Comparison of ENCODE assay signal across 21 cellular contexts in genomic region chr3:101992861-101993260, GRCh38.
"Had no signal": no experiment of that assay in that cellular context is flagged by ENCODE, and none has a peak within 500 bp of the region (broad histone marks: within the 10 kb centered on the region; RNA-seq: fewer than 3 reads in every experiment).

No MANE protein-coding gene starts in this region.

- H3K27ac Mint-ChIP-seq: activated naive CD4-positive, alpha-beta T cell treated with anti-CD3 and anti-CD28 coated beads, Interleukin-2, amount 50 U/mL, for 24 hours; activated T-cell treated with anti-CD3 and anti-CD28 coated beads, Interleukin-2, amount 50 U/mL, for 24 hours; effector memory CD8-positive, alpha-beta T cell; memory B cell; natural killer cell treated with Interleukin-12 subunit alpha and Interleukin-12 subunit beta and Interleukin-15 and Interleukin-18, amount 100 ng/mL, for 72 hours; progenitor cell of endocrine pancreas; T-cell had no signal

- H3K9me3 Mint-ChIP-seq: activated naive CD4-positive, alpha-beta T cell treated with anti-CD3 and anti-CD28 coated beads, Interleukin-2, amount 50 U/mL, for 24 hours; activated T-cell treated with anti-CD3 and anti-CD28 coated beads, Interleukin-2, amount 50 U/mL, for 24 hours; effector memory CD8-positive, alpha-beta T cell; memory B cell; natural killer cell treated with Interleukin-12 subunit alpha and Interleukin-12 subunit beta and Interleukin-15 and Interleukin-18, amount 100 ng/mL, for 72 hours; T-cell had no signal

- H3K36me3 ChIP-seq: adrenal gland, brain microvascular endothelial cell, left ventricle myocardium inferior, upper lobe of left lung had no signal

- H3K27me3 ChIP-seq: adrenal gland, brain microvascular endothelial cell, upper lobe of left lung had no signal

- H3K4me2 ChIP-seq: SK-N-SH had no signal

- H3K27me3 Mint-ChIP-seq: activated naive CD4-positive, alpha-beta T cell treated with anti-CD3 and anti-CD28 coated beads, Interleukin-2, amount 50 U/mL, for 24 hours; activated T-cell treated with anti-CD3 and anti-CD28 coated beads, Interleukin-2, amount 50 U/mL, for 24 hours; memory B cell; progenitor cell of endocrine pancreas had no signal

- H3K27ac ChIP-seq: adrenal gland, brain microvascular endothelial cell, left ventricle myocardium inferior, upper lobe of left lung had no signal

- H3K9ac ChIP-seq: SK-N-SH had no signal

- H3K9me3 ChIP-seq: adrenal gland, left ventricle myocardium inferior, SK-N-SH, upper lobe of left lung had no signal

- H3K4me3 ChIP-seq: adrenal gland, left ventricle myocardium inferior, upper lobe of left lung had no signal

- H3K4me1 ChIP-seq: adrenal gland, left ventricle myocardium inferior had no signal

- H3K4me3 Mint-ChIP-seq: activated naive CD4-positive, alpha-beta T cell treated with anti-CD3 and anti-CD28 coated beads, Interleukin-2, amount 50 U/mL, for 24 hours; activated T-cell treated with anti-CD3 and anti-CD28 coated beads, Interleukin-2, amount 50 U/mL, for 24 hours; effector memory CD8-positive, alpha-beta T cell; memory B cell; natural killer cell treated with Interleukin-12 subunit alpha and Interleukin-12 subunit beta and Interleukin-15 and Interleukin-18, amount 100 ng/mL, for 72 hours; T-cell had no signal

- ATAC-seq: effector memory CD8-positive, alpha-beta T cell; natural killer cell treated with Interleukin-12 subunit alpha and Interleukin-12 subunit beta and Interleukin-15 and Interleukin-18, amount 100 ng/mL, for 72 hours; T-cell had no signal

- FAIRE-seq: kidney had no signal

- H3K36me3 Mint-ChIP-seq: activated naive CD4-positive, alpha-beta T cell treated with anti-CD3 and anti-CD28 coated beads, Interleukin-2, amount 50 U/mL, for 24 hours; memory B cell; natural killer cell treated with Interleukin-12 subunit alpha and Interleukin-12 subunit beta and Interleukin-15 and Interleukin-18, amount 100 ng/mL, for 72 hours; T-cell had no signal

- DNase-seq: activated CD4-positive, alpha-beta T cell treated with anti-CD3 and anti-CD28 coated beads, Interleukin-2, amount 50 U/mL, for 48 hours; activated effector memory CD4-positive, alpha-beta T cell treated with Interleukin-2 at 50 U/mL for 16 hours; activated T-cell treated with anti-CD3 and anti-CD28 coated beads, Interleukin-2, amount 50 U/mL, for 24 hours; adrenal gland; brain microvascular endothelial cell; cerebellar nuclear complex; effector memory CD8-positive, alpha-beta T cell; hippocampal formation; kidney; left ventricle myocardium inferior; nucleus accumbens; SK-N-SH; stimulated activated CD4-positive, alpha-beta T cell treated with anti-CD3 and anti-CD28 coated beads, Interleukin-12 subunit alpha, Interleukin-12 subunit beta, amount 100 ng/mL, for 4 hours; stimulated activated CD4-positive, alpha-beta T cell treated with anti-CD3 and anti-CD28 coated beads, Interleukin-2, amount 100 ng/mL, for 24 hours; stimulated activated naive CD4-positive, alpha-beta T cell; T-cell; upper lobe of left lung had no signal
